Comparison of ENCODE assay signal across 32 cellular contexts in the genomic region with DNA sequence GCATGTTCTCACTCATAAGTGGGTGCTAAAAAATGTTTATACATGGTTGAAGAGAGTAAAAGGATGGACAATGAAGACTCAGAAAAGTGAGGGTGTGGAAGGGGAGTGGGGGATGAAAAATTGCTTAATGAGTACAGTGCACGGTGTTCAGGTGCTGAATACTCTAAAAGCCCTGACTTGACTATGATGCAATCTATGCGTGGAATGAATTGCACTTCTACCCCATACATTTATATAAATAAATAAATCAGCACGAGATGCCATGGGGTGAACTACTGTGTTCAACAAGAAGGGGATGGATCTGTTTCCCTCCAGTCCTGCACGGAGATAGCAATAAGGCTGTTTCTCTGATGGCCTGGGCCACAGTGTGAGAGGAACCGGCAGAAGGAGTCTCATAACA.
"Had no signal": no experiment of that assay in that cellular context is flagged by ENCODE, and none has a peak within 500 bp of the region (broad histone marks: within the 10 kb centered on the region; RNA-seq: fewer than 3 reads in every experiment).

No MANE protein-coding gene starts in this region.

- H3K4me3 Mint-ChIP-seq: activated CD4-positive, alpha-beta memory T cell treated with anti-CD3 and anti-CD28 coated beads for 36 hours; activated CD4-positive, alpha-beta T cell treated with anti-CD3 and anti-CD28 coated beads for 36 hours; activated CD4-positive, alpha-beta T cell treated with anti-CD3 and anti-CD28 coated beads, Interleukin-2, amount 10 ng/mL, durations not matched to agents 24 days and 14 days; activated CD8-positive, alpha-beta memory T cell treated with anti-CD3 and anti-CD28 coated beads, Interleukin-2, amount 10 ng/mL, durations not matched to agents 7 days and 5 days; activated CD8-positive, alpha-beta T cell treated with anti-CD3 and anti-CD28 coated beads, Interleukin-2, amount 10 ng/mL, durations not matched to agents 7 days and 5 days; activated naive CD8-positive, alpha-beta T cell; activated T-helper 1 cell treated with anti-CD3 and anti-CD28 coated beads, Interleukin-12 subunit alpha, Interleukin-12 subunit beta, Interleukin-2, Interleukin-4 antibody, amounts not matched to agents 30 ng/mL and 10 ng/mL and 1 ng/mL, durations not matched to agents 14 hours and 24 hours and 36 hours; central memory CD8-positive, alpha-beta T cell; dendritic cell treated with granulocyte-macrophage colony-stimulating factor and Interleukin-4, amounts not matched to agents 40 ng/mL and 50 ng/mL, for 4 days; effector memory CD8-positive, alpha-beta T cell had no signal

- H3K27ac ChIP-seq: brain microvascular endothelial cell, coronary artery, dorsolateral prefrontal cortex, esophagus muscularis mucosa, foreskin keratinocyte, gastrocnemius medialis had no signal

- H3K9me3 Mint-ChIP-seq: activated CD4-positive, alpha-beta memory T cell treated with anti-CD3 and anti-CD28 coated beads for 36 hours; activated CD4-positive, alpha-beta T cell treated with anti-CD3 and anti-CD28 coated beads, Interleukin-2, amount 10 ng/mL, durations not matched to agents 24 days and 14 days; activated T-helper 1 cell treated with anti-CD3 and anti-CD28 coated beads, Interleukin-12 subunit alpha, Interleukin-12 subunit beta, Interleukin-2, Interleukin-4 antibody, amounts not matched to agents 30 ng/mL and 10 ng/mL and 1 ng/mL, durations not matched to agents 14 hours and 24 hours and 36 hours; central memory CD8-positive, alpha-beta T cell; dendritic cell treated with granulocyte-macrophage colony-stimulating factor and Interleukin-4, amounts not matched to agents 40 ng/mL and 50 ng/mL, for 4 days; effector memory CD8-positive, alpha-beta T cell had no signal

- H3K4me1 Mint-ChIP-seq: activated CD4-positive, alpha-beta T cell treated with anti-CD3 and anti-CD28 coated beads for 36 hours; activated CD4-positive, alpha-beta T cell treated with anti-CD3 and anti-CD28 coated beads, Interleukin-2, amount 10 ng/mL, durations not matched to agents 24 days and 14 days; activated CD8-positive, alpha-beta memory T cell treated with anti-CD3 and anti-CD28 coated beads, Interleukin-2, amount 10 ng/mL, durations not matched to agents 7 days and 5 days; central memory CD8-positive, alpha-beta T cell had no signal

- H3K27me3 ChIP-seq: brain microvascular endothelial cell, esophagus muscularis mucosa, foreskin keratinocyte, gastrocnemius medialis had no signal

- H3K36me3 Mint-ChIP-seq: activated CD4-positive, alpha-beta memory T cell treated with anti-CD3 and anti-CD28 coated beads for 36 hours; activated CD8-positive, alpha-beta memory T cell treated with anti-CD3 and anti-CD28 coated beads, Interleukin-2, amount 10 ng/mL, durations not matched to agents 7 days and 5 days; activated naive CD8-positive, alpha-beta T cell had no signal

- H3K27ac Mint-ChIP-seq: activated CD4-positive, alpha-beta memory T cell treated with anti-CD3 and anti-CD28 coated beads for 36 hours; activated CD4-positive, alpha-beta T cell treated with anti-CD3 and anti-CD28 coated beads for 36 hours; activated CD4-positive, alpha-beta T cell treated with anti-CD3 and anti-CD28 coated beads, Interleukin-2, amount 10 ng/mL, durations not matched to agents 24 days and 14 days; activated CD8-positive, alpha-beta memory T cell treated with anti-CD3 and anti-CD28 coated beads, Interleukin-2, amount 10 ng/mL, durations not matched to agents 7 days and 5 days; activated CD8-positive, alpha-beta T cell treated with anti-CD3 and anti-CD28 coated beads, Interleukin-2, amount 10 ng/mL, durations not matched to agents 7 days and 5 days; activated naive CD8-positive, alpha-beta T cell; activated T-helper 1 cell treated with anti-CD3 and anti-CD28 coated beads, Interleukin-12 subunit alpha, Interleukin-12 subunit beta, Interleukin-2, Interleukin-4 antibody, amounts not matched to agents 30 ng/mL and 10 ng/mL and 1 ng/mL, durations not matched to agents 14 hours and 24 hours and 36 hours; dendritic cell treated with granulocyte-macrophage colony-stimulating factor and Interleukin-4, amounts not matched to agents 40 ng/mL and 50 ng/mL, for 4 days; effector memory CD8-positive, alpha-beta T cell had no signal

- DNase-seq: activated CD4-positive, alpha-beta memory T cell treated with anti-CD3 and anti-CD28 coated beads for 36 hours; activated CD4-positive, alpha-beta T cell treated with anti-CD3 and anti-CD28 coated beads for 36 hours; activated CD4-positive, alpha-beta T cell treated with anti-CD3 and anti-CD28 coated beads, Interleukin-2, amount 10 ng/mL, durations not matched to agents 24 days and 14 days; activated CD4-positive, CD25-positive, alpha-beta regulatory T cell; activated CD4-positive, CD25-positive, alpha-beta regulatory T cell treated with anti-CD3 and anti-CD28 coated beads, Interleukin-2, amount 50 U/mL, for 72 hours; activated CD8-positive, alpha-beta memory T cell treated with anti-CD3 and anti-CD28 coated beads, Interleukin-2, amount 10 ng/mL, durations not matched to agents 7 days and 5 days; activated CD8-positive, alpha-beta memory T cell treated with anti-CD3 and anti-CD28 coated beads, Interleukin-2, amount 50 U/mL, for 4 hours; activated CD8-positive, alpha-beta T cell treated with anti-CD3 and anti-CD28 coated beads, Interleukin-2, amount 10 ng/mL, durations not matched to agents 7 days and 5 days; activated gamma-delta T cell; activated naive CD4-positive, alpha-beta T cell treated with anti-CD3 and anti-CD28 coated beads, Interleukin-2, amount 50 U/mL, for 16 hours; activated naive CD4-positive, alpha-beta T cell treated with Interleukin-2 at 50 U/mL for 16 hours; activated T-cell treated with anti-CD3 and anti-CD28 coated beads, Interleukin-2, amount 50 U/mL, for 1 hour; activated T-cell treated with anti-CD3 and anti-CD28 coated beads, Interleukin-2, amount 50 U/mL, for 48 hours; amniotic stem cell; anterior cingulate cortex; brain microvascular endothelial cell; dorsolateral prefrontal cortex; effector memory CD8-positive, alpha-beta T cell; erythroblast; foreskin keratinocyte; gastrocnemius medialis; glutamatergic neuron; T-helper 1 cell; T-helper 2 cell had no signal

- FAIRE-seq: astrocyte, bronchial epithelial cell had no signal

- H3K9me3 ChIP-seq: esophagus muscularis mucosa, gastrocnemius medialis had no signal

- H3K4me3 ChIP-seq: coronary artery, dorsolateral prefrontal cortex, esophagus muscularis mucosa, gastrocnemius medialis had no signal

- H3K4me1 ChIP-seq: foreskin keratinocyte, gastrocnemius medialis had no signal

- H3K27me3 Mint-ChIP-seq: activated CD4-positive, alpha-beta memory T cell treated with anti-CD3 and anti-CD28 coated beads for 36 hours; activated CD4-positive, alpha-beta T cell treated with anti-CD3 and anti-CD28 coated beads, Interleukin-2, amount 10 ng/mL, durations not matched to agents 24 days and 14 days; activated CD8-positive, alpha-beta memory T cell treated with anti-CD3 and anti-CD28 coated beads, Interleukin-2, amount 10 ng/mL, durations not matched to agents 7 days and 5 days; central memory CD8-positive, alpha-beta T cell had no signal

- H3K36me3 ChIP-seq: brain microvascular endothelial cell, esophagus muscularis mucosa, gastrocnemius medialis had no signal

- ATAC-seq: activated CD4-positive, alpha-beta T cell treated with anti-CD3 and anti-CD28 coated beads for 36 hours; activated CD8-positive, alpha-beta memory T cell treated with anti-CD3 and anti-CD28 coated beads, Interleukin-2, amount 10 ng/mL, durations not matched to agents 7 days and 5 days; activated CD8-positive, alpha-beta T cell treated with anti-CD3 and anti-CD28 coated beads, Interleukin-2, amount 10 ng/mL, durations not matched to agents 7 days and 5 days; effector memory CD8-positive, alpha-beta T cell; foreskin keratinocyte; gastrocnemius medialis had no signal
